15 cellular contexts compared by ENCODE assay signal in the genomic region with DNA sequence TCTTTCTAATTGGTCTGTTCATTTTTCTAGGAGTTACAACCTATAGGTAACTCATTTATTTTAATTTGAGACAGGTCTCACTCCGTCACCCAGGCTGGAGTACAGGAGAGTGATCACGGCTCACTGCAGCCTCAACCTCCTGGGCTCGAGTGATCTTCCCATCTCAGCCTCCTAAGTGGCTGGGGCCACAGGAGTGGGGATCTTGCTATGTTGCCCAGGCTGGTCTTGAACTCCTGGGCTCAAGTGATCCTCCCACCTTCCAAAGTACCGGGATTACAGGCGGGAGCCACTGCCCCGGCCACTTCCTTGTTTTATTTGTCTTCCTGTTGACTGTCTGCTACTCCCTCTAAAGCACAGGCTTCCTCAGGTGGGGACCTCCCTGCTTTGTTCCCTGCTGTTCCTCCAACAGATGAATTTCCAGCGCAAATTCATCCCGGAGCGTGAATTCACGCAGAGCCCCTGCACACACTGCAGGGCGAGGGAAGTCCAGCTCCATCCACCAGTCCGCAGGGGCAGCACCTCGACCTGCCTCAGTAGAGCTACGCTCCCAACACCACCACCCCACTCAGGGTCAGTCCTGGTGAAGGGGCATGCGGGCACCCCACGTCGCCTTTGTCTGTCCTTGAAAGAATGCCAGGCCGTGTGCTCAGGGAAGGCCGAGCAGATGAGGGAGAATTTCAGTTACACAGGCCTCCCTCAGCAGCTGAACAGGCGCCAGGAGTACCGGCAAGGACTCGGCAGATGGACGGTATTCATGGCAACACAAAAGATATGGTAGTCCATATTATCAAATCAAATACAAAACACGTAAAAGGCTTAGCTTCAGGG. TPM values are rescaled to one million over a fixed set of nuclear protein-coding genes. Genes with fewer than 3 reads are reported as not detected.
A peak's percentile ranks its signal among the peaks of the same experiment; 100 is the strongest.
DNase-seq lines count a peak whose midpoint lies in the region; ATAC-seq, FAIRE-seq and TF ChIP-seq lines count a peak whose summit lies in the region.
"Had no signal": no experiment of that assay in that cellular context is flagged by ENCODE, and none has a peak within 500 bp of the region (broad histone marks: within the 10 kb centered on the region; RNA-seq: fewer than 3 reads in every experiment).

No MANE protein-coding gene starts in this region.

- intact Hi-C loops in GM12878 (cut with micrococcal nuclease; ENCODE audit: unreplicated experiment): no loop called here
- intact Hi-C loops in pancreas (cut with DNase I): no loop called here
- intact Hi-C loops in breast epithelium (cut with DNase I; ENCODE audit: low total_unique reads): loop anchor here (2.0 kb wide), 1 partner anchor 141 kb away; no protein-coding TSS in a partner anchor

- RAD21 ChIA-PET in GM12878 (lab: Charles Lee; ENCODE audit: unreplicated experiment): interaction anchor here (1.0 to 1.2 kb wide), 2 partner anchors 14 to 68 kb away, joined by 3 read pairs; no protein-coding TSS in a partner anchor

- H3K27me3 Mint-ChIP-seq in T-helper 2 cell treated with Interferon-gamma antibody and Interleukin-4, amounts not matched to agents 5 μg/mL and 100 μg/mL, for 36 hours (ENCODE audit: low read depth): no peaks in the 10 kb centered on the region

- no peaks in the 10 kb centered on the region for H3K27me3 ChIP-seq in GM12878 (replicated peaks in 1 of 2; ENCODE audit: control insufficient read depth in 2 of 2, insufficient read depth in 2 of 2, low read length in 1 of 2)
- H3K27me3 ChIP-seq in pancreas: no peaks in the 10 kb centered on the region
- H3K27me3 ChIP-seq in breast epithelium: no peaks in the 10 kb centered on the region

- H3K4me3 ChIP-seq in GM12878: 0 out of 2 replicates have a peak overlapping the region, but pooled peaks have one; percentile 10
- no peak overlapping the region for H3K4me3 ChIP-seq in pancreas
- no peak overlapping the region for H3K4me3 ChIP-seq in breast epithelium

- BruUV-seq in GM12878 (replicated peaks; lab: Mats Ljungman, UMichigan): no TSS peak

- H3K27ac ChIP-seq in GM12878 (ENCODE audit: control insufficient read depth, insufficient read depth) (no peak overlapping the region), pancreas (peak overlapping the region in 2 of 4 donors; percentile 0 to 23), breast epithelium (no peak overlapping the region)
- H3K27ac ChIP-seq: parathyroid adenoma had no signal

- H2AFZ ChIP-seq in GM12878 (ENCODE audit: control insufficient read depth, low read depth, low read length): no peak overlapping the region
- H2AFZ ChIP-seq: parathyroid adenoma had no signal

- H3K4me1 Mint-ChIP-seq in T-helper 2 cell treated with Interferon-gamma antibody and Interleukin-4, amounts not matched to agents 5 μg/mL and 100 μg/mL, for 36 hours (ENCODE audit: low read depth): peaks cover 19% of the 10 kb centered on the region

- in situ Hi-C loops in GM12878 (cut with MboI): no loop called here

- TF ChIP-seq RAD21 in GM12878 (IDR thresholded peaks at IDR 0.05; ENCODE audit: insufficient read depth, low read depth, low read length): no peak

- DNase-seq in T-helper 2 cell treated with Interferon-gamma antibody and Interleukin-4, amounts not matched to agents 5 μg/mL and 100 μg/mL, for 36 hours (ENCODE audit: low spot score): no peak
- DNase-seq in T-helper 2 cell (no peak), NCI-H2171 treated with DMSO at 0.1 percent for 48 hours (lab: John Stamatoyannopoulos, UW) (peak; percentile 90), GM12878 (ENCODE audit: low read depth, low spot score) (no peak), pancreas (peak in 1 of 6 donors; percentile 53), GM19238 (ENCODE audit: insufficient read length, low spot score) (no peak), HEK293T (ENCODE audit: extremely low spot score) (no peak), breast epithelium (ENCODE audit: low spot score in 2 of 2) (no peak)
- DNase-seq: 8988T; activated CD4-positive, alpha-beta T cell treated with anti-CD3 and anti-CD28 coated beads for 4 hours; activated gamma-delta T cell; Calu3; mammary epithelial cell had no signal

- no peak overlapping the region for H3K4me3 Mint-ChIP-seq in T-helper 2 cell treated with Interferon-gamma antibody and Interleukin-4, amounts not matched to agents 5 μg/mL and 100 μg/mL, for 36 hours

- peaks cover 5 to 17% of the 10 kb centered on the region in 2 experiments; a peak in 3 of 4 replicates for H3K36me3 ChIP-seq in GM12878 (ENCODE audit: control insufficient read depth in 2 of 2, insufficient read depth in 2 of 2, low read length in 1 of 2)
- no peaks in the 10 kb centered on the region for H3K36me3 ChIP-seq in pancreas
- no peaks in the 10 kb centered on the region for H3K36me3 ChIP-seq in breast epithelium

- SMC1A ChIA-PET in GM12878 (lab: Charles Lee; ENCODE audit: uncharacterized antibody, unreplicated experiment): interaction anchor here (0.8 to 1.2 kb wide), 3 partner anchors 14 to 284 kb away, joined by 3 to 4 read pairs (median 3); no protein-coding TSS in a partner anchor

- peaks cover 8% of the 10 kb centered on the region for H3K36me3 Mint-ChIP-seq in T-helper 2 cell treated with Interferon-gamma antibody and Interleukin-4, amounts not matched to agents 5 μg/mL and 100 μg/mL, for 36 hours (ENCODE audit: low read depth)

- 64% methylated on average over 24 of the region's 24 CpGs for WGBS in GM12878 (ENCODE audit: insufficient coverage, insufficient replicate concordance, low lambda C conversion rate, missing lambda C conversion rate)
- WGBS in pancreas, 2 donors: 51 to 56% methylated on average over 24 of the region's 24 CpGs

- H3K79me2 ChIP-seq in GM12878 (ENCODE audit: control insufficient read depth, insufficient read depth, low read length): peaks cover 60% of the 10 kb centered on the region

- peak overlapping the region; percentile 37; the same call in 1 of the 2 replicates for H3K9ac ChIP-seq in GM12878 (ENCODE audit: control insufficient read depth, insufficient read depth, low read length)
- H3K9ac ChIP-seq: parathyroid adenoma had no signal

- TF ChIP-seq CTCF in GM12878 (IDR thresholded peaks at IDR 0.05 in 2 of 3, conservative IDR thresholded peaks at IDR 0.05 in 1 of 3; ENCODE audit: control insufficient read depth in 2 of 3, extremely low read depth in 1 of 3, insufficient read depth in 1 of 3, low read depth in 3 of 3, low read length in 3 of 3) (no peak), pancreas (IDR thresholded peaks at IDR 0.05) (no peak), breast epithelium (IDR thresholded peaks at IDR 0.05) (no peak)

- FAIRE-seq in GM12878 (lab: Jason Lieb, UNC) (no peak), pancreas (lab: Jason Lieb, UNC) (no peak)

- H3K4me1 ChIP-seq in GM12878 (ENCODE audit: control insufficient read depth, insufficient read depth, low read length): peaks cover 52% of the 10 kb centered on the region
- H3K4me1 ChIP-seq in pancreas: peaks cover 21 to 44% (median 22%) of the 10 kb centered on the region in 3 donors
- H3K4me1 ChIP-seq in breast epithelium: peaks cover 0 to 6% of the 10 kb centered on the region in 2 donors

- TF ChIP-seq POLR2A in GM12878 (IDR thresholded peaks at IDR 0.05; ENCODE audit: low read depth, low read length) (no peak), breast epithelium (IDR thresholded peaks at IDR 0.05) (no peak)

- H4K20me1 ChIP-seq in GM12878 (ENCODE audit: control insufficient read depth, insufficient read depth): peaks cover 4% of the 10 kb centered on the region; the same call in 1 of the 2 replicates

- no peaks in the 10 kb centered on the region for H3K9me3 Mint-ChIP-seq in T-helper 2 cell treated with Interferon-gamma antibody and Interleukin-4, amounts not matched to agents 5 μg/mL and 100 μg/mL, for 36 hours

- no peak for ATAC-seq in GM12878
- ATAC-seq in pancreas: peak; percentile 32 to 62 (median 56)

- H3K27ac Mint-ChIP-seq in T-helper 2 cell treated with Interferon-gamma antibody and Interleukin-4, amounts not matched to agents 5 μg/mL and 100 μg/mL, for 36 hours: peak overlapping the region; percentile 31

- no peaks in the 10 kb centered on the region for H3K9me3 ChIP-seq in GM12878 (replicated peaks; ENCODE audit: control insufficient read depth, insufficient read depth, low read length)
- H3K9me3 ChIP-seq in pancreas: no peaks in the 10 kb centered on the region
- no peaks in the 10 kb centered on the region for H3K9me3 ChIP-seq in breast epithelium

- CTCF ChIA-PET in GM12878 (lab: Yijun Ruan, JAX) (interaction anchor here (0.6 to 1.8 kb wide), 5 partner anchors 11 to 432 kb away, joined by 3 to 9 read pairs (median 4); no protein-coding TSS in a partner anchor), HEK293T (lab: Yijun Ruan, JAX) (no interaction called here)

- no peak for TF ChIP-seq EP300 in GM12878 (IDR thresholded peaks at IDR 0.05; ENCODE audit: borderline replicate concordance in 1 of 2, control insufficient read depth in 1 of 2, low read depth in 2 of 2, low read length in 2 of 2)

- peak overlapping the region; percentile 24 for H3K4me2 ChIP-seq in GM12878 (ENCODE audit: control insufficient read depth, insufficient read depth)

- POLR2A ChIA-PET in GM12878 (lab: Charles Lee): interaction anchor here (0.6 to 1.0 kb wide), 2 partner anchors 28 to 130 kb away, joined by 3 read pairs; no protein-coding TSS in a partner anchor
- POLR2A ChIA-PET in HEK293T (lab: Yijun Ruan, JAX): no interaction called here

RNA-seq across cellular contexts. Expression of a gene that starts 6.3 kb away (rescaled TPM):
- total RNA-seq in GM12878 (2013; cell fraction: nucleolus; rRNA removed): 31.6 and 38.4 TPM in 2 replicates
- 9.0 and 10.1 TPM in 2 replicates for total RNA-seq in GM12878 (2014; rRNA removed)
- 7.1 and 7.8 TPM in 2 replicates for total RNA-seq in GM12878 (2014; rRNA removed; fragmentation: Illumina TruSeq; extraction: Trizol)
- total RNA-seq in GM12878 (2021): 15.8 and 16.1 TPM in 2 replicates
- 4.2 TPM for polyA plus RNA-seq in GM12878 (2011; ENCODE audit: low read depth)
- polyA plus RNA-seq in GM12878 (2011; rRNA removed): 11.4 and 15.4 TPM in 2 replicates
- 9.9 and 11.1 TPM in 2 replicates for polyA plus RNA-seq in GM12878 (2011; cell fraction: cytosol; rRNA removed)
- polyA plus RNA-seq in GM12878 (2011; cell fraction: nucleus; rRNA removed): 51.1 and 55.5 TPM in 2 replicates
- 8.4 and 10.9 TPM in 2 replicates for polyA plus RNA-seq in GM12878 (2012)
- 7.2 and 9.3 TPM in 2 replicates for polyA plus RNA-seq in GM12878 (2014; fragmentation: Illumina TruSeq; extraction: Trizol)
- polyA plus RNA-seq in GM12878 (2014; fragmentation: Nextera tagmentation; extraction: Ambion mirVana): 1 to 10 TPM in 1 of 2 experiments, under 1 TPM in 1; 0.34 to 1.5 TPM
- polyA plus RNA-seq in GM12878 (2014; rRNA removed): 13.1 and 15.1 TPM in 2 replicates
- polyA plus RNA-seq in GM12878 (2016; fragmentation: Nextera tagmentation; extraction: Ambion mirVana): 1 to 10 TPM in 1 of 2 experiments, under 1 TPM in 1; 0.45 to 2.1 TPM
- polyA minus RNA-seq in GM12878 (2011; rRNA and poly(A)+ RNA removed): 8.7 and 10.6 TPM in 2 replicates
- polyA minus RNA-seq in GM12878 (2011; cell fraction: cytosol; rRNA and poly(A)+ RNA removed): 3.5 and 4.1 TPM in 2 replicates
- polyA minus RNA-seq in GM12878 (2011; cell fraction: nucleus; rRNA and poly(A)+ RNA removed): 8.6 and 11.9 TPM in 2 replicates
- 10 to 100 TPM in 3 of 6 donors, 1 to 10 TPM in 3; 6.8 to 11.0 (median 10.4) TPM for total RNA-seq in pancreas
- polyA plus RNA-seq in pancreas: 10 to 100 TPM; 12.2 to 19.1 TPM
- total RNA-seq in breast epithelium: 1 to 10 TPM; 5.6 to 8.8 (median 6.2) TPM

RNA-seq across cellular contexts. Expression of a gene that starts 34.4 kb away (rescaled TPM):
- total RNA-seq in GM12878 (2013; cell fraction: nucleolus; rRNA removed): not detected in 2 replicates
- total RNA-seq in GM12878 (2014; rRNA removed) (not detected in 2 replicates), GM12878 (2014; rRNA removed; fragmentation: Illumina TruSeq; extraction: Trizol) (not detected in 2 replicates), GM12878 (2021) (not detected in 2 replicates), pancreas (not detected), breast epithelium (not detected)
- not detected for polyA plus RNA-seq in GM12878 (2011; ENCODE audit: low read depth)
- polyA plus RNA-seq in GM12878 (2011; rRNA removed) (not detected in 2 replicates), GM12878 (2014; fragmentation: Illumina TruSeq; extraction: Trizol) (not detected in 2 replicates), GM12878 (2014; fragmentation: Nextera tagmentation; extraction: Ambion mirVana) (not detected), GM12878 (2014; rRNA removed) (not detected in 2 replicates), GM12878 (2016; fragmentation: Nextera tagmentation; extraction: Ambion mirVana) (not detected), pancreas (not detected)
- polyA plus RNA-seq in GM12878 (2011; cell fraction: cytosol; rRNA removed): not detected in 2 replicates
- polyA plus RNA-seq in GM12878 (2011; cell fraction: nucleus; rRNA removed): 0.06 TPM in 1 of 2 replicates, not detected in the other
- polyA plus RNA-seq in GM12878 (2012): not detected in 2 replicates
- polyA minus RNA-seq in GM12878 (2011; rRNA and poly(A)+ RNA removed): not detected in 2 replicates
- polyA minus RNA-seq in GM12878 (2011; cell fraction: cytosol; rRNA and poly(A)+ RNA removed): not detected in 2 replicates
- not detected in 2 replicates for polyA minus RNA-seq in GM12878 (2011; cell fraction: nucleus; rRNA and poly(A)+ RNA removed)
- total RNA-seq: Calu3, mammary epithelial cell, urinary bladder had no signal
- polyA plus RNA-seq: mammary epithelial cell, urinary bladder had no signal
